Comparison of ENCODE assay signal across 12 cellular contexts in genomic region chr12:9732966-9733461, GRCh38. TPM values are rescaled to one million over a fixed set of nuclear protein-coding genes. Genes with fewer than 3 reads are reported as not detected.
DNase-seq lines count a peak whose midpoint lies in the region; ATAC-seq, FAIRE-seq and TF ChIP-seq lines count a peak whose summit lies in the region.
"Had no signal": no experiment of that assay in that cellular context is flagged by ENCODE, and none has a peak within 500 bp of the region (broad histone marks: within the 10 kb centered on the region; RNA-seq: fewer than 3 reads in every experiment).

CLECL1 (minus strand) TSS chr12:9733097.

- H3K9ac ChIP-seq in keratinocyte (ENCODE audit: control insufficient read depth, extremely low read depth, insufficient read depth, low read length), result no peak within 1 kb of the TSS

- no peak within 1 kb of the TSS for H3K4me3 ChIP-seq in keratinocyte (ENCODE audit: control insufficient read depth in 2 of 3, extremely low read depth in 1 of 3, insufficient read depth in 2 of 3, low read depth in 1 of 3, low read length in 3 of 3)

- no peak within 1 kb of the TSS for H3K27ac ChIP-seq in keratinocyte (ENCODE audit: control insufficient read depth, insufficient read depth, low read length)
- no peak within 1 kb of the TSS for H3K27ac ChIP-seq in foreskin keratinocyte

- no peaks in the 10 kb centered on the region for H3K4me1 ChIP-seq in keratinocyte (ENCODE audit: control insufficient read depth, extremely low read depth, insufficient read depth, low read length)
- H3K4me1 ChIP-seq in foreskin keratinocyte, result no peaks in the 10 kb centered on the region

- H3K9me3 ChIP-seq in keratinocyte (ENCODE audit: control insufficient read depth, low read depth, low read length), result no peaks in the 10 kb centered on the region

- 0 out of 2 replicates have a peak, but pooled peaks have one; percentile 50 for TF ChIP-seq POLR2A in GM12891 (IDR thresholded peaks at IDR 0.05; ENCODE audit: low read depth, low read length)

- H3K4me2 ChIP-seq in keratinocyte (ENCODE audit: control insufficient read depth, extremely low read depth, insufficient read depth, low read depth, low read length), result no peak within 1 kb of the TSS

- dilution Hi-C loops in keratinocyte (cut with MboI; ENCODE audit: extremely low pct_ligation_motif_present, low sequenced_read_pairs), result no loop called here

- H3K79me2 ChIP-seq in keratinocyte (ENCODE audit: control insufficient read depth, insufficient read depth, low read length), result no peaks in the 10 kb centered on the region

- DNase-seq in GM12891 (ENCODE audit: insufficient read length, low spot score), result no peak
- DNase-seq in NOMO-1 treated with dmso at 0.1 percent for 144 hours (lab: John Stamatoyannopoulos, UW; ENCODE audit: unreplicated experiment), result peak; percentile 49
- DNase-seq in keratinocyte (ENCODE audit: low read depth, low spot score), result no peak
- DNase-seq in SKM-1 (lab: John Stamatoyannopoulos, UW; ENCODE audit: unreplicated experiment), result no peak
- no peak for DNase-seq in foreskin keratinocyte
- DNase-seq: aorta, occipital lobe had no signal

- H2AFZ ChIP-seq in keratinocyte (ENCODE audit: control insufficient read depth, low read length), result peak within 1 kb of the TSS; percentile 10

- FAIRE-seq in GM12891 (lab: Jason Lieb, UNC) (no peak), keratinocyte (lab: Jason Lieb, UNC) (no peak)
- FAIRE-seq: G401.6 had no signal

- no peaks in the 10 kb centered on the region for H3K9me1 ChIP-seq in keratinocyte (ENCODE audit: control insufficient read depth, extremely low read depth, insufficient read depth, low read length)

- no peaks in the 10 kb centered on the region for H4K20me1 ChIP-seq in keratinocyte (ENCODE audit: control insufficient read depth, extremely low read depth, insufficient read depth, low read length)

- no peak for TF ChIP-seq CTCF in keratinocyte (optimal IDR thresholded peaks at IDR 0.05 in 1 of 3, IDR thresholded peaks at IDR 0.05 in 1 of 3, conservative IDR thresholded peaks at IDR 0.05 in 1 of 3; ENCODE audit: extremely low read depth in 1 of 3, insufficient read depth in 2 of 3, low read length in 3 of 3)
- no peak for TF ChIP-seq CTCF in foreskin keratinocyte (conservative IDR thresholded peaks at IDR 0.05)

- H3K36me3 ChIP-seq in keratinocyte (ENCODE audit: control insufficient read depth in 2 of 2, extremely low read depth in 1 of 2, insufficient read depth in 2 of 2, low read length in 2 of 2), result no peaks in the 10 kb centered on the region

- no peaks in the 10 kb centered on the region for H3K27me3 ChIP-seq in keratinocyte (ENCODE audit: control insufficient read depth, extremely low read depth, insufficient read depth, low read length)
- no peaks in the 10 kb centered on the region for H3K27me3 ChIP-seq in foreskin keratinocyte

- ATAC-seq in GM21576 (IDR thresholded peaks at IDR 0.05; ENCODE audit: unreplicated experiment) (peak; percentile 31), GM18858 (IDR thresholded peaks at IDR 0.05; ENCODE audit: unreplicated experiment) (no peak), GM21447 (IDR thresholded peaks at IDR 0.05; ENCODE audit: unreplicated experiment) (no peak), foreskin keratinocyte (no peak)
- ATAC-seq: Right ventricle myocardium inferior had no signal

TF ChIP-seq in GM12891, 5 proteins besides CTCF, POLR2A, EP300 and RAD21:
- TF ChIP-seq POU2F2 (IDR thresholded peaks at IDR 0.05; ENCODE audit: low read depth, low read length) (no peak), SPI1 (IDR thresholded peaks at IDR 0.05; ENCODE audit: low read depth, low read length) (peak; percentile 95)

RNA-seq across cellular contexts. Expression of gene CLECL1, which starts in this region (rescaled TPM):
- polyA plus RNA-seq in GM12891 (2012; ENCODE audit: low read depth, missing spikeins), result 24.6 TPM
- polyA plus RNA-seq in keratinocyte (not detected in 3 replicates), foreskin keratinocyte (not detected in 2 replicates)
- polyA plus RNA-seq in keratinocyte (2011; ENCODE audit: low read depth), result not detected
- not detected in 2 replicates for polyA plus RNA-seq in keratinocyte (2011; cell fraction: cytosol; rRNA removed)
- polyA plus RNA-seq in keratinocyte (2011; cell fraction: nucleus; rRNA removed), result not detected in 2 replicates
- polyA plus RNA-seq in keratinocyte (2012; ENCODE audit: low replicate concordance), result not detected in 2 replicates
- polyA minus RNA-seq in keratinocyte, result not detected in 3 replicates
- not detected for polyA minus RNA-seq in keratinocyte (2011; cell fraction: cytosol; rRNA and poly(A)+ RNA removed)
- not detected in 2 replicates for polyA minus RNA-seq in keratinocyte (2011; cell fraction: nucleus; rRNA and poly(A)+ RNA removed)
- total RNA-seq in foreskin keratinocyte, result not detected in 2 replicates
- total RNA-seq: occipital lobe had no signal
- polyA plus RNA-seq: aorta had no signal
